2 cellular contexts compared by ENCODE assay signal in the genomic region with DNA sequence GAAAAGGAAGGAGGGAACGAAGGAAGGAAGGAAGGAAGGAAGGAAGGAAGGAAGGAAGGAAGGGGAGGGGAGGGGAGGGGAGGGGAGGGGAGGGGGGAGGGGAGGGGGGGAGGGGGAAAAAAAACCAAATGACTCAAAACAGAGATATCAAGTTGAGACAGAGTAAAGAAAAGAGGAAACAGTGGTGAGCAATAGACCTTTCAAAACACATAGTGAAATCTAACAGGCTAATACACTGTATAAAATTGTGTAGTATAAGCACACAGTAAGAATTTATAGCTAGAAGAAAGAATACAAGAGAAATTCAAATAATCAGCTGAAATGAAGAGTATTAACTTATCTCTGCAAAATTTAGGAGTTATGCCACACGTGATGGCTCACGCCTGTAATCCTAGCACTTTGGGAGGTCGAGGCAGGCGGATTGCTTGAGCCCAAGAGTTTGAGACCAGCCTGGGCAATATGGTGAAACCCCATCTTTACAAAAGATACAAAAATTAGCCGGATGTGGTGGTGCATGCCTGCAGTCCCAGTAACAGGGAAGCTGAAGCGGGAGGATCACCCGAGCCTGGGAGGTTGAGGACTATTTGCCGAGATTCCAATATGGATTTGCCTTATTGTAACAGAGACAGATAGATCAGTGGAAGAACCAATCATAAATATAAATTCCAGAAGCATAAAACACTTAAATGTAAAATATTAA.
TF ChIP-seq lines count a peak whose summit lies in the region.

No MANE protein-coding gene starts in this region.

TF ChIP-seq in A549, 52 proteins besides CTCF, POLR2A, EP300 and RAD21:
- TF ChIP-seq ZFP36 (IDR thresholded peaks at IDR 0.05; ENCODE audit: borderline replicate concordance, partially characterized antibody) (no peak), HOXB5 (CRISPR knock-in tag; IDR thresholded peaks at IDR 0.05) (no peak), SMC3 (IDR thresholded peaks at IDR 0.05) (no peak), GATA3 (IDR thresholded peaks at IDR 0.05; ENCODE audit: borderline replicate concordance) (no peak), MAZ (IDR thresholded peaks at IDR 0.05; ENCODE audit: borderline replicate concordance, low read depth, low read length) (no peak), MYC (IDR thresholded peaks at IDR 0.05; ENCODE audit: borderline replicate concordance, low read length) (no peak), HEYL (CRISPR knock-in tag; IDR thresholded peaks at IDR 0.05) (no peak), FOXS1 (CRISPR knock-in tag; IDR thresholded peaks at IDR 0.05) (no peak), ZC3H11A (IDR thresholded peaks at IDR 0.05) (no peak), NFE2L2 (conservative IDR thresholded peaks at IDR 0.05; ENCODE audit: low read length) (no peak), POLR2AphosphoS2 (conservative IDR thresholded peaks at IDR 0.05; ENCODE audit: low read length) (no peak)
- TF ChIP-seq, protein P1, sequence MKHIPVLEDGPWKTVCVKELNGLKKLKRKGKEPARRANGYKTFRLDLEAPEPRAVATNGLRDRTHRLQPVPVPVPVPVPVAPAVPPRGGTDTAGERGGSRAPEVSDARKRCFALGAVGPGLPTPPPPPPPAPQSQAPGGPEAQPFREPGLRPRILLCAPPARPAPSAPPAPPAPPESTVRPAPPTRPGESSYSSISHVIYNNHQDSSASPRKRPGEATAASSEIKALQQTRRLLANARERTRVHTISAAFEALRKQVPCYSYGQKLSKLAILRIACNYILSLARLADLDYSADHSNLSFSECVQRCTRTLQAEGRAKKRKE (CRISPR knock-in tag; IDR thresholded peaks at IDR 0.05; ENCODE audit: low read depth), result no peak
- TF ChIP-seq, protein P2, sequence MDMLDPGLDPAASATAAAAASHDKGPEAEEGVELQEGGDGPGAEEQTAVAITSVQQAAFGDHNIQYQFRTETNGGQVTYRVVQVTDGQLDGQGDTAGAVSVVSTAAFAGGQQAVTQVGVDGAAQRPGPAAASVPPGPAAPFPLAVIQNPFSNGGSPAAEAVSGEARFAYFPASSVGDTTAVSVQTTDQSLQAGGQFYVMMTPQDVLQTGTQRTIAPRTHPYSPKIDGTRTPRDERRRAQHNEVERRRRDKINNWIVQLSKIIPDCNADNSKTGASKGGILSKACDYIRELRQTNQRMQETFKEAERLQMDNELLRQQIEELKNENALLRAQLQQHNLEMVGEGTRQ (IDR thresholded peaks at IDR 0.05), result no peak
- TF ChIP-seq, protein P3, sequence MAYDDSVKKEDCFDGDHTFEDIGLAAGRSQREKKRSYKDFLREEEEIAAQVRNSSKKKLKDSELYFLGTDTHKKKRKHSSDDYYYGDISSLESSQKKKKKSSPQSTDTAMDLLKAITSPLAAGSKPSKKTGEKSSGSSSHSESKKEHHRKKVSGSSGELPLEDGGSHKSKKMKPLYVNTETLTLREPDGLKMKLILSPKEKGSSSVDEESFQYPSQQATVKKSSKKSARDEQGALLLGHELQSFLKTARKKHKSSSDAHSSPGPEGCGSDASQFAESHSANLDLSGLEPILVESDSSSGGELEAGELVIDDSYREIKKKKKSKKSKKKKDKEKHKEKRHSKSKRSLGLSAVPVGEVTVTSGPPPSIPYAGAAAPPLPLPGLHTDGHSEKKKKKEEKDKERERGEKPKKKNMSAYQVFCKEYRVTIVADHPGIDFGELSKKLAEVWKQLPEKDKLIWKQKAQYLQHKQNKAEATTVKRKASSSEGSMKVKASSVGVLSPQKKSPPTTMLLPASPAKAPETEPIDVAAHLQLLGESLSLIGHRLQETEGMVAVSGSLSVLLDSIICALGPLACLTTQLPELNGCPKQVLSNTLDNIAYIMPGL (CRISPR knock-in tag; IDR thresholded peaks at IDR 0.05; ENCODE audit: borderline replicate concordance), result no peak

TF ChIP-seq in GM12878, 131 proteins besides CTCF, POLR2A, EP300 and RAD21:
- TF ChIP-seq NRF1 (conservative IDR thresholded peaks at IDR 0.05; ENCODE audit: low read depth, low read length) (no peak), RUNX3 (IDR thresholded peaks at IDR 0.05; ENCODE audit: low read length) (peak; percentile 28; the same call in 1 of the 2 replicates), JUNB (IDR thresholded peaks at IDR 0.05) (peak; percentile 54)
